Comparison of ENCODE assay signal across 8 cellular contexts in the genomic region with DNA sequence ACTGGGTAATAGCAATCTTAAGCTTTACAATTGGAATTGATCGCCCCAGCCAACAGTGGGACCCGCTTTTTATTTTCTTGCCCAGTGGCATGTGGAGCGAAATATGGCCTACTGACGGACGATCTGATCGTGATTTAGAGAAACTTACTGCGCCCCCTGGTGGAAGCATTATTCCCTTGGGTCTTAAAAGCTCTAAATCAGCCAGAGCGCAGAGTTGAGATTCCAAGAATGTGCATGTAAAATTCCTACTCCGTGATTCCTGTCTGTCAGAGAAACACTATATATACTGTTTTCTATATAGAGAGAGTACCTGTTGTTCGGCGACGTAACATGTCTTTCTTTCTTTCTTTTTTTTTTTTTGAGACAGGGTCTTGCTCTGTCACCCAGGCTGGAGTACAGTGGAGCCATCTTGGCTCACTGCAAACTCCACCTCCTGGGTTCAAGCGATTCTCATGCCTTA. TPM values are rescaled to one million over a fixed set of nuclear protein-coding genes. Genes with fewer than 3 reads are reported as not detected.
DNase-seq lines count a peak whose midpoint lies in the region; ATAC-seq and TF ChIP-seq lines count a peak whose summit lies in the region.

No MANE protein-coding gene starts in this region.

- H3K4me2 ChIP-seq in KMS-11, result no peak overlapping the region
- no peak overlapping the region for H3K4me2 ChIP-seq in neural cell (ENCODE audit: low read length)

- no peaks in the 10 kb centered on the region for H3K9me3 ChIP-seq in neural cell (ENCODE audit: low read length)

- H4K20me1 ChIP-seq in KMS-11 (ENCODE audit: insufficient read depth), result no peaks in the 10 kb centered on the region
- no peaks in the 10 kb centered on the region for H4K20me1 ChIP-seq in neural cell (ENCODE audit: insufficient read depth)

- no peak for TF ChIP-seq EP300 in neural cell (conservative IDR thresholded peaks at IDR 0.05; ENCODE audit: poor library complexity, severe bottlenecking)

- no peaks in the 10 kb centered on the region for H3F3A ChIP-seq in neural cell (ENCODE audit: insufficient read depth, low read length, poor library complexity, severe bottlenecking)

- no peak overlapping the region for H2AFZ ChIP-seq in KMS-11 (ENCODE audit: low read depth)
- no peak overlapping the region for H2AFZ ChIP-seq in neural cell (ENCODE audit: low read depth, low read length)

- H3K27me3 ChIP-seq in KMS-11 (ENCODE audit: insufficient read depth, low read depth) (no peaks in the 10 kb centered on the region), neural cell (ENCODE audit: insufficient read depth, low read depth, low read length) (no peaks in the 10 kb centered on the region)

- H3K27ac ChIP-seq in KMS-11 (no peak overlapping the region), neural cell (ENCODE audit: low read length) (no peak overlapping the region)

- H3K9me2 ChIP-seq in neural cell (ENCODE audit: insufficient read depth, low read length), result no peaks in the 10 kb centered on the region

- no peak overlapping the region for H3K9ac ChIP-seq in KMS-11
- no peak overlapping the region for H3K9ac ChIP-seq in neural cell (ENCODE audit: low read length)

- H3K4me1 ChIP-seq in KMS-11 (ENCODE audit: low read depth, poor library complexity, severe bottlenecking), result peaks cover 2% of the 10 kb centered on the region

- peaks cover 13% of the 10 kb centered on the region for H3K79me2 ChIP-seq in KMS-11 (ENCODE audit: insufficient read depth, low read depth)
- H3K79me2 ChIP-seq in neural cell (replicated peaks; ENCODE audit: insufficient read depth, low read length), result peaks cover 11% of the 10 kb centered on the region

- H3K4me3 ChIP-seq in KMS-11 (IDR thresholded peaks at IDR 0.05; ENCODE audit: insufficient read depth, low read depth, low read length), result no peak overlapping the region
- H3K4me3 ChIP-seq in neural cell (ENCODE audit: low read length), result no peak overlapping the region

- DNase-seq in COR-L47 (lab: John Stamatoyannopoulos, UW) (peak; percentile 92), OCI-M2 (lab: John Stamatoyannopoulos, UW; ENCODE audit: unreplicated experiment) (peak; percentile 49), fibroblast of gingiva (ENCODE audit: low read depth) (peak; percentile 82)
- peak; percentile 66 for DNase-seq in activated T-cell treated with anti-CD3 and anti-CD28 coated beads, Interleukin-2, amount 50 U/mL, for 1 hour
- DNase-seq in stimulated activated naive CD4-positive, alpha-beta T cell (lab: John Stamatoyannopoulos, UW), result peak; percentile 51 to 84 (median 76)

- TF ChIP-seq CTCF in KMS-11 (conservative IDR thresholded peaks at IDR 0.05; ENCODE audit: low read depth, low read length) (peak; percentile 82), neural cell (IDR thresholded peaks at IDR 0.05; ENCODE audit: poor library complexity, severe bottlenecking) (peak; percentile 80)

- H3K36me3 ChIP-seq in KMS-11 (ENCODE audit: insufficient read depth) (no peaks in the 10 kb centered on the region), neural cell (ENCODE audit: insufficient read depth, low read length) (no peaks in the 10 kb centered on the region)

- TF ChIP-seq RAD21 in neural cell (conservative IDR thresholded peaks at IDR 0.05), result peak; percentile 57

- ATAC-seq in HG02970 (IDR thresholded peaks at IDR 0.05; ENCODE audit: low FRiP score, unreplicated experiment), result no peak

TF ChIP-seq in neural cell, 6 proteins besides CTCF, POLR2A, EP300 and RAD21:
- TF ChIP-seq POLR2AphosphoS5 (IDR thresholded peaks at IDR 0.05) (no peak), MXI1 (conservative IDR thresholded peaks at IDR 0.05; ENCODE audit: poor library complexity, severe bottlenecking) (peak; percentile 16), SMC3 (conservative IDR thresholded peaks at IDR 0.05; ENCODE audit: poor library complexity) (peak; percentile 73)

RNA-seq across cellular contexts. Expression of a gene that starts 3.7 kb away (rescaled TPM):
- 57.8 and 60.9 TPM in 2 replicates for polyA plus RNA-seq in neural cell
- polyA minus RNA-seq in neural cell, result 62.8 and 66.9 TPM in 2 replicates

RNA-seq across cellular contexts. Expression of a gene that starts 15.3 kb away (rescaled TPM):
- polyA plus RNA-seq in neural cell, result 0.56 and 1.3 TPM in 2 replicates
- polyA minus RNA-seq in neural cell, result 4.1 and 6.1 TPM in 2 replicates

RNA-seq across cellular contexts. Expression of a gene that starts 24.6 kb away (rescaled TPM):
- polyA plus RNA-seq in neural cell, result 16.1 and 23.1 TPM in 2 replicates
- polyA minus RNA-seq in neural cell, result 16.2 and 19.5 TPM in 2 replicates

RNA-seq across cellular contexts. Expression of a gene that starts 52.5 kb away (rescaled TPM):
- 0.66 TPM in 1 of 2 replicates, not detected in the other for polyA plus RNA-seq in neural cell
- not detected in 2 replicates for polyA minus RNA-seq in neural cell

RNA-seq across cellular contexts. Expression of a gene that starts 56.5 kb away (rescaled TPM):
- 17.2 and 22.2 TPM in 2 replicates for polyA plus RNA-seq in neural cell
- 8.3 and 9.0 TPM in 2 replicates for polyA minus RNA-seq in neural cell
